In genomic region chr6:28104392-28105250, GRCh38 we compare ENCODE assay signal across 1 cellular context.
TF ChIP-seq lines count a peak whose summit lies in the region.

No MANE protein-coding gene starts in this region.

TF ChIP-seq in HEK293, 187 proteins besides CTCF, POLR2A, EP300 and RAD21 (continued from another document):
- peak; percentile 99 for TF ChIP-seq ZBTB10 (tag by site-specific recombination; IDR thresholded peaks at IDR 0.05)
- TF ChIP-seq ZNF610 (tag by site-specific recombination; IDR thresholded peaks at IDR 0.05; ENCODE audit: borderline replicate concordance) = peak; percentile 67; the same call in 1 of the 2 replicates
- TF ChIP-seq ZNF114 (tag by site-specific recombination; IDR thresholded peaks at IDR 0.05) = no peak
- no peak for TF ChIP-seq ZNF776 (tag by site-specific recombination; IDR thresholded peaks at IDR 0.05; ENCODE audit: borderline replicate concordance)
- no peak for TF ChIP-seq ZNF362 (tag by site-specific recombination; IDR thresholded peaks at IDR 0.05)
- no peak for TF ChIP-seq ZNF37A (tag by site-specific recombination; IDR thresholded peaks at IDR 0.05)
- peak; percentile 81 for TF ChIP-seq ZBTB48 (tag by site-specific recombination; IDR thresholded peaks at IDR 0.05)
- 0 out of 2 replicates have a peak, but pooled peaks have one; percentile 50 for TF ChIP-seq HOXC10 (CRISPR knock-in tag; IDR thresholded peaks at IDR 0.05)
- peak; percentile 70; the same call in 1 of the 2 replicates for TF ChIP-seq KLF17 (tag by site-specific recombination; IDR thresholded peaks at IDR 0.05)
- TF ChIP-seq ZNF555 (tag by site-specific recombination; conservative IDR thresholded peaks at IDR 0.05) = no peak
- TF ChIP-seq ZSCAN16 (tag by site-specific recombination; IDR thresholded peaks at IDR 0.05) = peak; percentile 30; the same call in 1 of the 2 replicates
- TF ChIP-seq ZNF48 (tag by site-specific recombination; IDR thresholded peaks at IDR 0.05) = no peak
- 0 out of 2 replicates have a peak, but pooled peaks have one; percentile 24 for TF ChIP-seq ZNF18 (tag by site-specific recombination; IDR thresholded peaks at IDR 0.05)
- TF ChIP-seq GLIS2 (tag by site-specific recombination; IDR thresholded peaks at IDR 0.05) = peak; percentile 96
- peak; percentile 82 for TF ChIP-seq ZFP37 (tag by site-specific recombination; IDR thresholded peaks at IDR 0.05)
- TF ChIP-seq ZBTB8A (tag by site-specific recombination; IDR thresholded peaks at IDR 0.05) = peak; percentile 77
- no peak for TF ChIP-seq ZNF211 (tag by site-specific recombination; IDR thresholded peaks at IDR 0.05; ENCODE audit: low read depth)
- peak; percentile 93 for TF ChIP-seq ZSCAN30 (tag by site-specific recombination; IDR thresholded peaks at IDR 0.05)
- 0 out of 2 replicates have a peak, but pooled peaks have one; percentile 30 for TF ChIP-seq ZBTB21 (tag by site-specific recombination; IDR thresholded peaks at IDR 0.05)
- peak; percentile 55 for TF ChIP-seq YY1 (tag by site-specific recombination; IDR thresholded peaks at IDR 0.05)
- TF ChIP-seq MZF1 (tag by site-specific recombination; IDR thresholded peaks at IDR 0.05; ENCODE audit: borderline replicate concordance) = no peak
- TF ChIP-seq ZNF24 (tag by site-specific recombination; IDR thresholded peaks at IDR 0.05) = peak; percentile 49; the same call in 1 of the 2 replicates
- peak; percentile 54 for TF ChIP-seq ZNF121 (tag by site-specific recombination; IDR thresholded peaks at IDR 0.05)
- TF ChIP-seq ZNF214 (tag by site-specific recombination; IDR thresholded peaks at IDR 0.05; ENCODE audit: borderline replicate concordance) = no peak
- no peak for TF ChIP-seq ZNF626 (tag by site-specific recombination; IDR thresholded peaks at IDR 0.05)
- peak; percentile 99 for TF ChIP-seq HIC1 (tag by site-specific recombination; IDR thresholded peaks at IDR 0.05)
- peak; percentile 30; the same call in 1 of the 2 replicates for TF ChIP-seq ZNF76 (tag by site-specific recombination; IDR thresholded peaks at IDR 0.05; ENCODE audit: borderline replicate concordance, low read depth)
- peak; percentile 97 for TF ChIP-seq ZNF600 (tag by site-specific recombination; IDR thresholded peaks at IDR 0.05)
- peak; percentile 24; the same call in 1 of the 2 replicates for TF ChIP-seq ZNF394 (tag by site-specific recombination; IDR thresholded peaks at IDR 0.05; ENCODE audit: borderline replicate concordance)
- peak; percentile 73; the same call in 1 of the 2 replicates for TF ChIP-seq ZNF324 (tag by site-specific recombination; IDR thresholded peaks at IDR 0.05)
- TF ChIP-seq ZXDB (tag by site-specific recombination; IDR thresholded peaks at IDR 0.05) = peak; percentile 83
- no peak for TF ChIP-seq MYNN (tag by site-specific recombination; IDR thresholded peaks at IDR 0.05; ENCODE audit: borderline replicate concordance)
- TF ChIP-seq ZNF146 (tag by site-specific recombination; IDR thresholded peaks at IDR 0.05) = peak; percentile 9; the same call in 1 of the 2 replicates
